Comparison of ENCODE assay signal across 9 cellular contexts in genomic region chr9:124040935-124041816, GRCh38. TPM values are rescaled to one million over a fixed set of nuclear protein-coding genes. Genes with fewer than 3 reads are reported as not detected.
A peak's percentile ranks its signal among the peaks of the same experiment; 100 is the strongest.
DNase-seq lines count a peak whose midpoint lies in the region; ATAC-seq and TF ChIP-seq lines count a peak whose summit lies in the region.
"Had no signal": no experiment of that assay in that cellular context is flagged by ENCODE, and none has a peak within 500 bp of the region (broad histone marks: within the 10 kb centered on the region; RNA-seq: fewer than 3 reads in every experiment).

No MANE protein-coding gene starts in this region.

- peaks cover 8% of the 10 kb centered on the region for H3K4me1 Mint-ChIP-seq in GM23338
- peaks cover 11% of the 10 kb centered on the region for H3K4me1 Mint-ChIP-seq in stimulated activated effector memory CD8-positive, alpha-beta T cell treated with anti-CD3 and anti-CD28 coated beads, Interleukin-12 subunit alpha, Interleukin-12 subunit beta, amount 100 ng/mL, for 72 hours

- peak overlapping the region; percentile 88 for H2AFZ ChIP-seq in GM23338

- peaks cover 59% of the 10 kb centered on the region for H3K27me3 Mint-ChIP-seq in GM23338 (ENCODE audit: insufficient read depth, low read depth, poor library complexity)

- H3K27me3 ChIP-seq in GM23338 (ENCODE audit: insufficient read depth) (peaks cover 74% of the 10 kb centered on the region), liver (ENCODE audit: control insufficient read depth in 4 of 4, insufficient read depth in 4 of 4, low read length in 3 of 4) (peaks cover 0 to 3% (median 1%) of the 10 kb centered on the region in 4 donors)

- TF ChIP-seq CTCF in AG10803 (conservative IDR thresholded peaks at IDR 0.05; ENCODE audit: low read length) (peak; percentile 70), GM23338 (conservative IDR thresholded peaks at IDR 0.05; ENCODE audit: low read depth in 2 of 2) (peak; percentile 78 to 82), liver (IDR thresholded peaks at IDR 0.05; ENCODE audit: low read depth, low read length, missing input control) (peak; percentile 93)

- H3K9ac ChIP-seq in liver (ENCODE audit: low read depth in 1 of 2, low read length in 2 of 2), result no peak overlapping the region

- no peaks in the 10 kb centered on the region for H3K9me3 Mint-ChIP-seq in GM23338
- H3K9me3 Mint-ChIP-seq in stimulated activated effector memory CD8-positive, alpha-beta T cell treated with anti-CD3 and anti-CD28 coated beads, Interleukin-12 subunit alpha, Interleukin-12 subunit beta, amount 100 ng/mL, for 72 hours, result no peaks in the 10 kb centered on the region

- TF ChIP-seq RAD21 in liver (IDR thresholded peaks at IDR 0.05), result peak; percentile 70 to 80

- H3K9me3 ChIP-seq in liver (ENCODE audit: control insufficient read depth in 4 of 4, low read length in 3 of 4), result no peaks in the 10 kb centered on the region

- H3K27ac ChIP-seq in GM23338 (ENCODE audit: low read depth), result no peak overlapping the region
- H3K27ac ChIP-seq in liver (ENCODE audit: low read depth in 1 of 2, low read length in 2 of 2), result no peak overlapping the region

- no peaks in the 10 kb centered on the region; the same call in 1 of the 2 replicates for H3F3A ChIP-seq in GM23338 (replicated peaks; ENCODE audit: low read depth)

- H3K4me3 Mint-ChIP-seq in GM23338, result peak overlapping the region; percentile 68
- peak overlapping the region; percentile 25 for H3K4me3 Mint-ChIP-seq in stimulated activated effector memory CD8-positive, alpha-beta T cell treated with anti-CD3 and anti-CD28 coated beads, Interleukin-12 subunit alpha, Interleukin-12 subunit beta, amount 100 ng/mL, for 72 hours

- H3K36me3 ChIP-seq in GM23338 (ENCODE audit: insufficient read depth) (no peaks in the 10 kb centered on the region), liver (ENCODE audit: control insufficient read depth in 4 of 4, insufficient read depth in 3 of 4, low read depth in 1 of 4, low read length in 3 of 4) (no peaks in the 10 kb centered on the region)

- H3K36me3 Mint-ChIP-seq in GM23338 (ENCODE audit: low read depth), result no peaks in the 10 kb centered on the region
- no peaks in the 10 kb centered on the region for H3K36me3 Mint-ChIP-seq in stimulated activated effector memory CD8-positive, alpha-beta T cell treated with anti-CD3 and anti-CD28 coated beads, Interleukin-12 subunit alpha, Interleukin-12 subunit beta, amount 100 ng/mL, for 72 hours

- H3K4me1 ChIP-seq in GM23338 (ENCODE audit: insufficient read depth) (peaks cover 9% of the 10 kb centered on the region; the same call in 1 of the 2 replicates), liver (ENCODE audit: control insufficient read depth in 4 of 4, insufficient read depth in 4 of 4, low read length in 3 of 4) (peaks cover 3 to 17% (median 8%) of the 10 kb centered on the region in 4 donors)

- DNase-seq in AG10803 (ENCODE audit: low read depth) (no peak), GM23338 (ENCODE audit: low spot score) (peak; percentile 63), T follicular helper cell (ENCODE audit: low read depth) (peak; percentile 14), mesenteric fat pad (ENCODE audit: low spot score) (no peak)
- peak; percentile 22 for DNase-seq in central memory CD4-positive, alpha-beta T cell
- peak; percentile 59 to 73 for DNase-seq in stimulated activated effector memory CD8-positive, alpha-beta T cell treated with anti-CD3 and anti-CD28 coated beads, Interleukin-12 subunit alpha, Interleukin-12 subunit beta, amount 100 ng/mL, for 72 hours (ENCODE audit: low spot score in 2 of 2)

- no peaks in the 10 kb centered on the region for H3K79me2 ChIP-seq in GM23338 (replicated peaks; ENCODE audit: insufficient read depth)

- H4K20me1 ChIP-seq in GM23338 (replicated peaks; ENCODE audit: insufficient read depth), result no peaks in the 10 kb centered on the region

- H3K4me2 ChIP-seq in GM23338, result peak overlapping the region; percentile 78

- ATAC-seq in GM23338 (peak; percentile 65), GM21447 (IDR thresholded peaks at IDR 0.05; ENCODE audit: unreplicated experiment) (no peak)
- peak; percentile 43 for ATAC-seq in stimulated activated effector memory CD8-positive, alpha-beta T cell treated with anti-CD3 and anti-CD28 coated beads, Interleukin-12 subunit alpha, Interleukin-12 subunit beta, amount 100 ng/mL, for 72 hours

- H3K4me3 ChIP-seq in AG10803 (ENCODE audit: low read length), result peak overlapping the region; percentile 52
- H3K4me3 ChIP-seq in GM23338, result peak overlapping the region; percentile 57
- H3K4me3 ChIP-seq in liver (ENCODE audit: low read depth in 1 of 3, low read length in 3 of 3), result peak overlapping the region in 2 of 3 donors; percentile 10 to 48

- H3K27ac Mint-ChIP-seq in GM23338, result no peak overlapping the region
- H3K27ac Mint-ChIP-seq in stimulated activated effector memory CD8-positive, alpha-beta T cell treated with anti-CD3 and anti-CD28 coated beads, Interleukin-12 subunit alpha, Interleukin-12 subunit beta, amount 100 ng/mL, for 72 hours, result no peak overlapping the region

- H3K9me2 ChIP-seq in GM23338 (ENCODE audit: insufficient read depth), result no peaks in the 10 kb centered on the region

- 14% methylated on average over 55 of the region's 55 CpGs for WGBS in liver

TF ChIP-seq in liver, 16 proteins besides CTCF, POLR2A, EP300 and RAD21:
- TF ChIP-seq HNF4G (IDR thresholded peaks at IDR 0.05) (no peak), GABPA (IDR thresholded peaks at IDR 0.05 in 1 of 2, conservative IDR thresholded peaks at IDR 0.05 in 1 of 2) (no peak), YY1 (IDR thresholded peaks at IDR 0.05) (no peak), TAF1 (conservative IDR thresholded peaks at IDR 0.05) (no peak), REST (IDR thresholded peaks at IDR 0.05) (no peak), SP1 (IDR thresholded peaks at IDR 0.05) (no peak), FOXA2 (IDR thresholded peaks at IDR 0.05) (no peak), HNF4A (conservative IDR thresholded peaks at IDR 0.05) (no peak), EGR1 (IDR thresholded peaks at IDR 0.05; ENCODE audit: low read depth in 2 of 2) (no peak), JUND (IDR thresholded peaks at IDR 0.05) (no peak), FOXA1 (IDR thresholded peaks at IDR 0.05) (no peak), MAX (IDR thresholded peaks at IDR 0.05) (no peak), NR2F2 (IDR thresholded peaks at IDR 0.05) (no peak), ZBTB33 (IDR thresholded peaks at IDR 0.05) (no peak), RXRA (IDR thresholded peaks at IDR 0.05) (no peak)

RNA-seq across cellular contexts. Expression of gene LHX2, which starts 29.6 kb away (rescaled TPM):
- total RNA-seq in GM23338 (2014; rRNA removed; shearing (Covaris generic)), result 0.19 and 1.7 TPM in 2 replicates
- polyA plus RNA-seq in GM23338 (2016; fragmentation: Nextera tagmentation; extraction: Ambion mirVana), result 0.45 TPM in 1 of 2 replicates, not detected in the other
- total RNA-seq in liver, result 1 to 10 TPM; 2.0 to 2.5 TPM
- polyA plus RNA-seq in liver, result 1 to 10 TPM; 2.0 to 2.2 TPM
- 0.80 TPM for total RNA-seq in mesenteric fat pad
- total RNA-seq: lung microvascular endothelial cell had no signal

Comparison
In these comparisons a context has a peak if more than half of its experiments do, and no peak if none do; other contexts are left out.
1. DNase-seq: peak in GM23338 (single experiment), T follicular helper cell (single experiment), central memory CD4-positive, alpha-beta T cell (single experiment) and stimulated activated effector memory CD8-positive, alpha-beta T cell treated with anti-CD3 and anti-CD28 coated beads, Interleukin-12 subunit alpha, Interleukin-12 subunit beta, amount 100 ng/mL, for 72 hours (2 of 2); none in AG10803 (single experiment) and mesenteric fat pad (single experiment).
2. Peak in every context shown above with its lines, with median percentiles within 50 percentile points of each other: H3K4me3 ChIP-seq and CTCF ChIP-seq.